37 cellular contexts compared by ENCODE assay signal in genomic region chr11:101030015-101030414, GRCh38.
"Had no signal": no experiment of that assay in that cellular context is flagged by ENCODE, and none has a peak within 500 bp of the region (broad histone marks: within the 10 kb centered on the region; RNA-seq: fewer than 3 reads in every experiment).

No MANE protein-coding gene starts in this region.

- DNase-seq: activated CD4-positive, alpha-beta T cell treated with anti-CD3 and anti-CD28 coated beads for 36 hours; activated CD4-positive, alpha-beta T cell treated with anti-CD3 and anti-CD28 coated beads, Interleukin-2, amount 10 ng/mL, durations not matched to agents 7 days and 5 days; activated CD4-positive, alpha-beta T cell treated with anti-CD3 and anti-CD28 coated beads, Interleukin-2, amount 50 U/mL, for 48 hours; activated CD8-positive, alpha-beta memory T cell treated with anti-CD3 and anti-CD28 coated beads, Interleukin-2, amount 50 U/mL, for 4 hours; activated gamma-delta T cell treated with Interleukin-2 at 50 U/mL for 16 hours; activated naive CD4-positive, alpha-beta T cell treated with anti-CD3 and anti-CD28 coated beads for 36 hours; activated naive CD8-positive, alpha-beta T cell treated with anti-CD3 and anti-CD28 coated beads, Interleukin-2, amount 50 U/mL, for 24 hours; activated T-cell treated with anti-CD3 and anti-CD28 coated beads for 4 hours; activated T-cell treated with anti-CD3 and anti-CD28 coated beads, Interleukin-2, amount 50 U/mL, for 4 hours; amniotic stem cell; aorta; body of pancreas; Kasumi-1; KG1; MG63; NCI-H1048; NCI-H1105 treated with DMSO at 0.1 percent for 48 hours; NCI-H1436; NCI-H1694; NCI-H1930; NCI-H2081 treated with DMSO at 0.1 percent for 48 hours; NCI-H345; NCI-H524 treated with DMSO at 0.1 percent for 48 hours; NK-92 treated with Interleukin-12 subunit alpha and Interleukin-12 subunit beta, amount 100 ng/mL, for 24 hours; PC-3; Peyer's patch; RPMI8226; SHP77 treated with DMSO at 0.1 percent for 48 hours; SK-N-SH had no signal

- H3K4me1 ChIP-seq: body of pancreas, breast epithelium, Peyer's patch, SJSA1 had no signal

- H3K27me3 ChIP-seq: body of pancreas, breast epithelium, MG63, Peyer's patch, SJSA1 had no signal

- FAIRE-seq: TTC549 had no signal

- H3K36me3 Mint-ChIP-seq: activated naive CD4-positive, alpha-beta T cell treated with anti-CD3 and anti-CD28 coated beads, Interleukin-2, amount 50 U/mL, for 72 hours; WTC11 had no signal

- H3K4me1 Mint-ChIP-seq: activated CD4-positive, alpha-beta T cell treated with anti-CD3 and anti-CD28 coated beads for 36 hours; activated CD4-positive, alpha-beta T cell treated with anti-CD3 and anti-CD28 coated beads, Interleukin-2, amount 10 ng/mL, durations not matched to agents 7 days and 5 days; activated naive CD8-positive, alpha-beta T cell treated with anti-CD3 and anti-CD28 coated beads, Interleukin-2, amount 50 U/mL, for 24 hours had no signal

- H3K27me3 Mint-ChIP-seq: activated CD4-positive, alpha-beta T cell treated with anti-CD3 and anti-CD28 coated beads for 36 hours; activated CD4-positive, alpha-beta T cell treated with anti-CD3 and anti-CD28 coated beads, Interleukin-2, amount 10 ng/mL, durations not matched to agents 7 days and 5 days; activated naive CD8-positive, alpha-beta T cell treated with anti-CD3 and anti-CD28 coated beads, Interleukin-2, amount 50 U/mL, for 24 hours had no signal

- H3K27ac ChIP-seq: body of pancreas, breast epithelium, Peyer's patch, SJSA1 had no signal

- H3K4me3 Mint-ChIP-seq: activated CD4-positive, alpha-beta T cell treated with anti-CD3 and anti-CD28 coated beads for 36 hours; activated CD4-positive, alpha-beta T cell treated with anti-CD3 and anti-CD28 coated beads, Interleukin-2, amount 10 ng/mL, durations not matched to agents 7 days and 5 days; activated naive CD4-positive, alpha-beta T cell treated with anti-CD3 and anti-CD28 coated beads for 36 hours; activated naive CD8-positive, alpha-beta T cell treated with anti-CD3 and anti-CD28 coated beads, Interleukin-2, amount 50 U/mL, for 24 hours; activated T-cell treated with anti-CD3 and anti-CD28 coated beads, Interleukin-2, amount 50 U/mL, for 4 hours; activated T-helper 1 cell treated with anti-CD3 and anti-CD28 coated beads, Interleukin-12 subunit alpha, Interleukin-12 subunit beta, Interleukin-2, Interleukin-4 antibody, amounts not matched to agents 30 ng/mL and 10 ng/mL and 1 ng/mL, durations not matched to agents 14 hours and 24 hours and 36 hours; T-helper 1 cell treated with Interleukin-12 subunit alpha and Interleukin-12 subunit beta and Interleukin-4 antibody, amounts not matched to agents 30 μg/mL and 1 μg/mL, for 36 hours; T-helper 2 cell treated with Interferon-gamma antibody and Interleukin-4, amounts not matched to agents 5 μg/mL and 100 μg/mL, for 36 hours; WTC11 had no signal

- H3K27ac Mint-ChIP-seq: activated CD4-positive, alpha-beta T cell treated with anti-CD3 and anti-CD28 coated beads for 36 hours; activated CD4-positive, alpha-beta T cell treated with anti-CD3 and anti-CD28 coated beads, Interleukin-2, amount 10 ng/mL, durations not matched to agents 7 days and 5 days; activated naive CD4-positive, alpha-beta T cell treated with anti-CD3 and anti-CD28 coated beads for 36 hours; activated naive CD4-positive, alpha-beta T cell treated with anti-CD3 and anti-CD28 coated beads, Interleukin-2, amount 50 U/mL, for 72 hours; activated naive CD8-positive, alpha-beta T cell treated with anti-CD3 and anti-CD28 coated beads, Interleukin-2, amount 50 U/mL, for 24 hours; activated T-helper 1 cell treated with anti-CD3 and anti-CD28 coated beads, Interleukin-12 subunit alpha, Interleukin-12 subunit beta, Interleukin-2, Interleukin-4 antibody, amounts not matched to agents 30 ng/mL and 10 ng/mL and 1 ng/mL, durations not matched to agents 14 hours and 24 hours and 36 hours; T-helper 1 cell treated with Interleukin-12 subunit alpha and Interleukin-12 subunit beta and Interleukin-4 antibody, amounts not matched to agents 30 μg/mL and 1 μg/mL, for 36 hours; T-helper 2 cell treated with Interferon-gamma antibody and Interleukin-4, amounts not matched to agents 5 μg/mL and 100 μg/mL, for 36 hours; WTC11 had no signal

- H3K36me3 ChIP-seq: breast epithelium, MG63, Peyer's patch, SJSA1 had no signal

- H3K9me3 Mint-ChIP-seq: activated naive CD8-positive, alpha-beta T cell treated with anti-CD3 and anti-CD28 coated beads, Interleukin-2, amount 50 U/mL, for 24 hours; activated T-helper 1 cell treated with anti-CD3 and anti-CD28 coated beads, Interleukin-12 subunit alpha, Interleukin-12 subunit beta, Interleukin-2, Interleukin-4 antibody, amounts not matched to agents 30 ng/mL and 10 ng/mL and 1 ng/mL, durations not matched to agents 14 hours and 24 hours and 36 hours; T-helper 1 cell treated with Interleukin-12 subunit alpha and Interleukin-12 subunit beta and Interleukin-4 antibody, amounts not matched to agents 30 μg/mL and 1 μg/mL, for 36 hours; WTC11 had no signal

- H3K4me3 ChIP-seq: body of pancreas, breast epithelium, MG63, Peyer's patch, SJSA1 had no signal

- H3K9me3 ChIP-seq: body of pancreas, breast epithelium, MG63, Peyer's patch, SJSA1, SK-N-SH had no signal
